Comparison of ENCODE assay signal across 23 cellular contexts in genomic region chr11:19729141-19729540, GRCh38. TPM values are rescaled to one million over a fixed set of nuclear protein-coding genes. Genes with fewer than 3 reads are reported as not detected.
A peak's percentile ranks its signal among the peaks of the same experiment; 100 is the strongest.
DNase-seq lines count a peak whose midpoint lies in the region; FAIRE-seq and TF ChIP-seq lines count a peak whose summit lies in the region.
"Had no signal": no experiment of that assay in that cellular context is flagged by ENCODE, and none has a peak within 500 bp of the region (broad histone marks: within the 10 kb centered on the region; RNA-seq: fewer than 3 reads in every experiment).

No MANE protein-coding gene starts in this region.

- peaks cover 14% of the 10 kb centered on the region for H3K36me3 ChIP-seq in muscle layer of colon (ENCODE audit: insufficient read depth, low read length)
- H3K36me3 ChIP-seq in transverse colon = no peaks in the 10 kb centered on the region
- no peaks in the 10 kb centered on the region for H3K36me3 ChIP-seq in WERI-Rb-1
- H3K36me3 ChIP-seq: HAP-1 had no signal

- no peak for TF ChIP-seq CTCF in transverse colon (IDR thresholded peaks at IDR 0.05)
- TF ChIP-seq CTCF in WERI-Rb-1 (IDR thresholded peaks at IDR 0.05; ENCODE audit: low read depth, low read length) = no peak

- no peaks in the 10 kb centered on the region for H3K27me3 ChIP-seq in muscle layer of colon (ENCODE audit: control insufficient read depth in 1 of 2, insufficient read depth in 2 of 2, low read length in 2 of 2)
- no peaks in the 10 kb centered on the region for H3K27me3 ChIP-seq in transverse colon
- peaks cover 70% of the 10 kb centered on the region for H3K27me3 ChIP-seq in WERI-Rb-1 (ENCODE audit: insufficient read depth, low read depth, severe bottlenecking)
- H3K27me3 ChIP-seq: MG63 had no signal

- DNase-seq in NCI-H446 treated with DMSO at 0.1 percent for 48 hours (lab: John Stamatoyannopoulos, UW) = peak; percentile 79
- DNase-seq in cerebellum (ENCODE audit: low spot score) = peak; percentile 88
- DNase-seq in transverse colon = no peak
- DNase-seq in urothelium cell line (ENCODE audit: low spot score) = no peak
- DNase-seq in WERI-Rb-1 = no peak
- DNase-seq in T-helper 9 cell = no peak
- DNase-seq: DMS79, NCI-H1048, NCI-H1436, NCI-H1930, NCI-H510A treated with DMSO at 0.1 percent for 48 hours, NCI-H748 treated with DMSO at 0.1 percent for 48 hours, SHP77 treated with DMSO at 0.1 percent for 48 hours had no signal

- FAIRE-seq in urothelium cell line (lab: Jason Lieb, UNC) = no peak
- FAIRE-seq: A549, D721Med, GM12878, K562 had no signal

- H3K9me3 ChIP-seq in muscle layer of colon (ENCODE audit: low read length) (no peaks in the 10 kb centered on the region), transverse colon (no peaks in the 10 kb centered on the region), WERI-Rb-1 (ENCODE audit: severe bottlenecking) (no peaks in the 10 kb centered on the region)
- H3K9me3 ChIP-seq: A549, HAP-1, MG63 had no signal

- TF ChIP-seq POLR2A in transverse colon (IDR thresholded peaks at IDR 0.05) = no peak

- peak overlapping the region; percentile 82 for H3K27ac ChIP-seq in muscle layer of colon (ENCODE audit: low read depth, low read length)
- H3K27ac ChIP-seq in transverse colon = peak overlapping the region; percentile 36 to 76 (median 60)
- H3K27ac ChIP-seq in WERI-Rb-1 = no peak overlapping the region
- H3K27ac ChIP-seq: A549, GM23248, RWPE1, SK-N-MC had no signal

- H3K4me3 ChIP-seq in muscle layer of colon (ENCODE audit: low read depth in 1 of 2, low read length in 2 of 2) (no peak overlapping the region), transverse colon (no peak overlapping the region), WERI-Rb-1 (ENCODE audit: low read depth, low read length) (no peak overlapping the region)
- H3K4me3 ChIP-seq: A549, GM12878, GM23248, HAP-1, K562, MG63, SK-N-MC had no signal

- whole genome bisulfite sequencing in transverse colon (ENCODE audit: low coverage in 1 of 2), 2 donors = 77 to 100% methylated on average over 1 to 2 of the region's 2 CpGs

- in situ Hi-C loops in transverse colon (cut with MboI; ENCODE audit: low pct_ligation_motif_present in 1 of 4, low pct_unique_long_range_greater_than_20kb in 1 of 4, low sequenced_read_pairs in 3 of 4) = loop anchor here in 1 of 4 donors (25.0 kb wide), 1 partner anchor 417 kb away; no protein-coding TSS in a partner anchor

- intact Hi-C loops in transverse colon (cut with DNase I; ENCODE audit: low total_unique reads) = no loop called here

- H3K4me1 ChIP-seq in muscle layer of colon (ENCODE audit: insufficient read depth, low read length) (peaks cover 70% of the 10 kb centered on the region), transverse colon (peaks cover 0 to 5% (median 0%) of the 10 kb centered on the region in 4 donors)
- H3K4me1 ChIP-seq: A549, HAP-1 had no signal

- no peak for TF ChIP-seq EP300 in transverse colon (IDR thresholded peaks at IDR 0.05; ENCODE audit: low read depth)

- no peak overlapping the region for H3K9ac ChIP-seq in muscle layer of colon (ENCODE audit: low read length)
- H3K9ac ChIP-seq: GM23248 had no signal

RNA-seq across cellular contexts. Expression of gene NAV2, which starts 16.5 kb away (rescaled TPM):
- total RNA-seq in cerebellum (18.3 TPM), transverse colon (10 to 100 TPM in 3 of 4 donors, 1 to 10 TPM in 1; 9.6 to 40.0 (median 23.1) TPM)

Comparison
In these comparisons a context has a peak if more than half of its experiments do, and no peak if none do; other contexts are left out.
1. DNase-seq: peak in NCI-H446 treated with DMSO at 0.1 percent for 48 hours (single experiment) and cerebellum (single experiment); none in transverse colon (single experiment), urothelium cell line (single experiment), WERI-Rb-1 (single experiment) and T-helper 9 cell (single experiment).